ENCODE assay signal across 1 cellular context in the genomic region with DNA sequence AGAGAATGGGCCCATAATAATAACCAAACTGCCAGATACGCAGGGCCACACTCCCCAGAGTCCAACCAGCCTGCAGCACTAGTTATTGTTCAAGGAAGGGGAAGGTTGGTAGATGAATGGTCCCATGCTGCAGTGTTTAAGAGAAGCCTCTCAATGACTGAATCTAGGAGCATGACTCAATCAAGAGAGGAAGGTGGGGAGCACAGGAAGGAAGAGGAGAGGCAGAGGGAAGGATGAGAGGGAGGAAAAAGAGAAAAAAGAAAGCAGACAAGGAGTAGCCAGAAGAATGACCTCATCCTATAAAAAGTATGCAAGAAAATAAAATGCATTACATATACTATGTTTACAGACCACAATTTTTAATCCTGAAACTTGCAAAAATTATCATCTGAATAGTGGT.
TF ChIP-seq lines count a peak whose summit lies in the region.

No MANE protein-coding gene starts in this region.

TF ChIP-seq in IMR-90, 13 proteins besides CTCF, POLR2A, EP300 and RAD21:
- TF ChIP-seq, protein P1, sequence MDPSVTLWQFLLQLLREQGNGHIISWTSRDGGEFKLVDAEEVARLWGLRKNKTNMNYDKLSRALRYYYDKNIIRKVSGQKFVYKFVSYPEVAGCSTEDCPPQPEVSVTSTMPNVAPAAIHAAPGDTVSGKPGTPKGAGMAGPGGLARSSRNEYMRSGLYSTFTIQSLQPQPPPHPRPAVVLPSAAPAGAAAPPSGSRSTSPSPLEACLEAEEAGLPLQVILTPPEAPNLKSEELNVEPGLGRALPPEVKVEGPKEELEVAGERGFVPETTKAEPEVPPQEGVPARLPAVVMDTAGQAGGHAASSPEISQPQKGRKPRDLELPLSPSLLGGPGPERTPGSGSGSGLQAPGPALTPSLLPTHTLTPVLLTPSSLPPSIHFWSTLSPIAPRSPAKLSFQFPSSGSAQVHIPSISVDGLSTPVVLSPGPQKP (IDR thresholded peaks at IDR 0.05; ENCODE audit: borderline replicate concordance, low read depth, low read length): no peak
- TF ChIP-seq RCOR1 (IDR thresholded peaks at IDR 0.05; ENCODE audit: insufficient replicate concordance, low read length): no peak
- TF ChIP-seq FOS (IDR thresholded peaks at IDR 0.05; ENCODE audit: low read depth, low read length): no peak
- TF ChIP-seq CHD1 (IDR thresholded peaks at IDR 0.05; ENCODE audit: low read depth, low read length): no peak
- TF ChIP-seq BHLHE40 (IDR thresholded peaks at IDR 0.05; ENCODE audit: low read depth, low read length): no peak
- TF ChIP-seq SMC3 (IDR thresholded peaks at IDR 0.05; ENCODE audit: low read depth, low read length): no peak
- TF ChIP-seq MAZ (IDR thresholded peaks at IDR 0.05; ENCODE audit: borderline replicate concordance, low read depth, low read length): no peak
- TF ChIP-seq, protein P2, sequence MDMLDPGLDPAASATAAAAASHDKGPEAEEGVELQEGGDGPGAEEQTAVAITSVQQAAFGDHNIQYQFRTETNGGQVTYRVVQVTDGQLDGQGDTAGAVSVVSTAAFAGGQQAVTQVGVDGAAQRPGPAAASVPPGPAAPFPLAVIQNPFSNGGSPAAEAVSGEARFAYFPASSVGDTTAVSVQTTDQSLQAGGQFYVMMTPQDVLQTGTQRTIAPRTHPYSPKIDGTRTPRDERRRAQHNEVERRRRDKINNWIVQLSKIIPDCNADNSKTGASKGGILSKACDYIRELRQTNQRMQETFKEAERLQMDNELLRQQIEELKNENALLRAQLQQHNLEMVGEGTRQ (IDR thresholded peaks at IDR 0.05; ENCODE audit: low read depth, low read length): no peak
- no peak for TF ChIP-seq MXI1 (IDR thresholded peaks at IDR 0.05; ENCODE audit: borderline replicate concordance, low read depth, low read length)
- no peak for TF ChIP-seq CEBPB (IDR thresholded peaks at IDR 0.05; ENCODE audit: low read depth, low read length)
- TF ChIP-seq MAFK (IDR thresholded peaks at IDR 0.05; ENCODE audit: low read depth, low read length): no peak
- no peak for TF ChIP-seq NFE2L2 (IDR thresholded peaks at IDR 0.05; ENCODE audit: low read depth, low read length)
- TF ChIP-seq RFX5 (IDR thresholded peaks at IDR 0.05; ENCODE audit: low read depth, low read length): no peak
